In the genomic region with DNA sequence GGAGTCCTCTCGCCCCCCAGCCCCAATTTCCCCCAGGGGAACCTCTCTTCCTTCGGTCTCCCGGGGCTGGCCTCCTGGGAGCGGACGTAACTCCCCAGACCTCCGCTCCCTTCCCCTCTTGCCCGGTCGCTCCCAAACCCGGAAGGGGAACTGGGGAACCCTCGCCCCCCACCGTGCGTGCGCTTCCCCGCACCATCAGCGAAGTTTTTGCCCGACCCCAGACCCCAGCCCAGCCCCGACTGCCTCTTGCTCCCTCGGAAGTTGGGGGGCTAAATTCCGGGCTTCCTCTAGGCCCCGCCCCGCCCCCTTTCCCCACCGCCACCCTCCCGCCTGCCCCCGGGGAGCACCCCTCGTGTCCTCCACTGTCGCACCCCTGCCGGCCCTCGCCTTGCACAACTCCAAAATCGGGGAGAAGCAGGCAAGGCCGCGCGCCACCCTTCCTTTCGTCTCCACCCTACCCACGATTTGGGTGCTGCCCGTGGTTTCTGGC, we compare ENCODE assay signal across 1 cellular context.
TF ChIP-seq lines count a peak whose summit lies in the region.

No MANE protein-coding gene starts in this region.

TF ChIP-seq in IMR-90, 13 proteins besides CTCF, POLR2A, EP300 and RAD21:
- TF ChIP-seq CHD1 (IDR thresholded peaks at IDR 0.05; ENCODE audit: low read depth, low read length) (no peak), FOS (IDR thresholded peaks at IDR 0.05; ENCODE audit: low read depth, low read length) (no peak), USF2 (IDR thresholded peaks at IDR 0.05; ENCODE audit: low read depth, low read length) (no peak), CEBPB (IDR thresholded peaks at IDR 0.05; ENCODE audit: low read depth, low read length) (no peak), RFX5 (IDR thresholded peaks at IDR 0.05; ENCODE audit: low read depth, low read length) (no peak), NFE2L2 (IDR thresholded peaks at IDR 0.05; ENCODE audit: low read depth, low read length) (no peak), MXI1 (IDR thresholded peaks at IDR 0.05; ENCODE audit: borderline replicate concordance, low read depth, low read length) (no peak), MAFK (IDR thresholded peaks at IDR 0.05; ENCODE audit: low read depth, low read length) (no peak), BHLHE40 (IDR thresholded peaks at IDR 0.05; ENCODE audit: low read depth, low read length) (no peak), RCOR1 (IDR thresholded peaks at IDR 0.05; ENCODE audit: insufficient replicate concordance, low read length) (no peak), SMC3 (IDR thresholded peaks at IDR 0.05; ENCODE audit: low read depth, low read length) (no peak), MAZ (IDR thresholded peaks at IDR 0.05; ENCODE audit: borderline replicate concordance, low read depth, low read length) (no peak)
- TF ChIP-seq, protein P1, sequence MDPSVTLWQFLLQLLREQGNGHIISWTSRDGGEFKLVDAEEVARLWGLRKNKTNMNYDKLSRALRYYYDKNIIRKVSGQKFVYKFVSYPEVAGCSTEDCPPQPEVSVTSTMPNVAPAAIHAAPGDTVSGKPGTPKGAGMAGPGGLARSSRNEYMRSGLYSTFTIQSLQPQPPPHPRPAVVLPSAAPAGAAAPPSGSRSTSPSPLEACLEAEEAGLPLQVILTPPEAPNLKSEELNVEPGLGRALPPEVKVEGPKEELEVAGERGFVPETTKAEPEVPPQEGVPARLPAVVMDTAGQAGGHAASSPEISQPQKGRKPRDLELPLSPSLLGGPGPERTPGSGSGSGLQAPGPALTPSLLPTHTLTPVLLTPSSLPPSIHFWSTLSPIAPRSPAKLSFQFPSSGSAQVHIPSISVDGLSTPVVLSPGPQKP (IDR thresholded peaks at IDR 0.05; ENCODE audit: borderline replicate concordance, low read depth, low read length) = no peak
